ENCODE assay signal across 15 cellular contexts in genomic region chr10:79140083-79140793, GRCh38.
DNase-seq lines count a peak whose midpoint lies in the region; ATAC-seq, FAIRE-seq and TF ChIP-seq lines count a peak whose summit lies in the region.
"Had no signal": no experiment of that assay in that cellular context is flagged by ENCODE, and none has a peak within 500 bp of the region (broad histone marks: within the 10 kb centered on the region; RNA-seq: fewer than 3 reads in every experiment).

No MANE protein-coding gene starts in this region.

- H3K4me3 ChIP-seq in BLaER1 (peak overlapping the region; percentile 59), fibroblast of lung (replicated peaks in 1 of 4; ENCODE audit: control extremely low read depth in 1 of 4, insufficient read depth in 1 of 4, low read depth in 3 of 4, low read length in 4 of 4) (no peak overlapping the region), ovary (no peak overlapping the region), WERI-Rb-1 (ENCODE audit: low read depth, low read length) (no peak overlapping the region)

- no peak for TF ChIP-seq POLR2A in ovary (IDR thresholded peaks at IDR 0.05)

- H3K4me1 ChIP-seq in BLaER1 (peaks cover 96% of the 10 kb centered on the region), fibroblast of lung (ENCODE audit: control insufficient read depth, extremely low read depth, insufficient read depth, low read length) (peaks cover 61% of the 10 kb centered on the region), ovary (ENCODE audit: insufficient read depth) (peaks cover 44% of the 10 kb centered on the region)

- intact Hi-C loops in ovary (cut with DNase I) = no loop called here

- peak; percentile 44 for DNase-seq in M059J (ENCODE audit: low read depth)
- DNase-seq in fibroblast of lung (ENCODE audit: low read depth in 2 of 2) = peak in 1 of 2 donors; percentile 66
- no peak for DNase-seq in ovary
- no peak for DNase-seq in GM10248 (ENCODE audit: extremely low spot score)
- DNase-seq in frontal cortex (ENCODE audit: low spot score in 2 of 2) = no peak
- DNase-seq in WERI-Rb-1 = no peak
- DNase-seq: activated CD8-positive, alpha-beta memory T cell treated with anti-CD3 and anti-CD28 coated beads, Interleukin-2, amount 50 U/mL, for 48 hours; CD8-positive, alpha-beta memory T cell; NCI-H510A treated with DMSO at 0.1 percent for 48 hours; stimulated activated naive CD4-positive, alpha-beta T cell had no signal

- no peak overlapping the region for H2AFZ ChIP-seq in fibroblast of lung (ENCODE audit: low read length)

- H3K27me3 ChIP-seq in BLaER1 (no peaks in the 10 kb centered on the region), fibroblast of lung (ENCODE audit: control insufficient read depth, insufficient read depth, low read length) (no peaks in the 10 kb centered on the region), ovary (no peaks in the 10 kb centered on the region), WERI-Rb-1 (ENCODE audit: insufficient read depth, low read depth, severe bottlenecking) (no peaks in the 10 kb centered on the region)

- H3K27ac ChIP-seq in BLaER1 = peak overlapping the region; percentile 99
- peak overlapping the region; percentile 83 for H3K27ac ChIP-seq in fibroblast of lung (ENCODE audit: insufficient read depth, low read length)
- peak overlapping the region; percentile 45 to 83 for H3K27ac ChIP-seq in ovary
- H3K27ac ChIP-seq in WERI-Rb-1 = no peak overlapping the region
- H3K27ac ChIP-seq: neutrophil had no signal

- WGBS in ovary, 3 donors = 87 to 92% (median 92%) methylated on average over 7 of the region's 7 CpGs

- no peak for ATAC-seq in HG02885 (IDR thresholded peaks at IDR 0.05; ENCODE audit: poor library complexity, unreplicated experiment)
- ATAC-seq: esophagus mucosa had no signal

- H3K79me2 ChIP-seq in fibroblast of lung (ENCODE audit: control insufficient read depth, insufficient read depth, low read length) = peaks cover 61% of the 10 kb centered on the region

- peaks cover 33% of the 10 kb centered on the region for H3K36me3 ChIP-seq in BLaER1
- H3K36me3 ChIP-seq in fibroblast of lung (ENCODE audit: control insufficient read depth, insufficient read depth, low read length) = peaks cover 31% of the 10 kb centered on the region
- no peaks in the 10 kb centered on the region for H3K36me3 ChIP-seq in ovary
- 0 out of 2 replicates have a peak, but pooled peaks cover 4% of the 10 kb centered on the region for H3K36me3 ChIP-seq in WERI-Rb-1

- peak overlapping the region; percentile 88 for H3K4me2 ChIP-seq in BLaER1
- no peak overlapping the region for H3K4me2 ChIP-seq in fibroblast of lung (ENCODE audit: extremely low read depth, insufficient read depth, low read length)

- no peak for FAIRE-seq in frontal cortex (lab: Jason Lieb, UNC)
- FAIRE-seq: TTC549 had no signal

- TF ChIP-seq CTCF in fibroblast of lung (conservative IDR thresholded peaks at IDR 0.05 in 1 of 2, IDR thresholded peaks at IDR 0.05 in 1 of 2; ENCODE audit: low read depth in 1 of 2, low read length in 2 of 2) (no peak), ovary (IDR thresholded peaks at IDR 0.05) (no peak), GM10248 (IDR thresholded peaks at IDR 0.05; ENCODE audit: control extremely low read depth, extremely low read depth, low read depth, missing control alignments) (no peak), WERI-Rb-1 (IDR thresholded peaks at IDR 0.05; ENCODE audit: low read depth, low read length) (no peak)

- no peaks in the 10 kb centered on the region for H3K9me3 ChIP-seq in BLaER1
- H3K9me3 ChIP-seq in fibroblast of lung (ENCODE audit: control insufficient read depth, insufficient read depth, low read depth, low read length) = no peaks in the 10 kb centered on the region
- H3K9me3 ChIP-seq in ovary = no peaks in the 10 kb centered on the region
- no peaks in the 10 kb centered on the region for H3K9me3 ChIP-seq in WERI-Rb-1 (ENCODE audit: severe bottlenecking)
- H3K9me3 ChIP-seq: neutrophil had no signal

- POLR2A ChIA-PET in GM10248 (lab: Yijun Ruan, JAX) = no interaction called here

- H3K9ac ChIP-seq in BLaER1 (peak overlapping the region; percentile 90), fibroblast of lung (ENCODE audit: insufficient read depth, low read length) (peak overlapping the region; percentile 48)

- TF ChIP-seq EP300 in ovary (IDR thresholded peaks at IDR 0.05) = no peak

- H4K20me1 ChIP-seq in BLaER1 = no peaks in the 10 kb centered on the region
- no peaks in the 10 kb centered on the region for H4K20me1 ChIP-seq in fibroblast of lung (ENCODE audit: control insufficient read depth, extremely low read depth, insufficient read depth, low read length)

- CTCF ChIA-PET in GM10248 (lab: Yijun Ruan, JAX) = interaction anchor here (0.8 to 1.6 kb wide), 3 partner anchors 55 to 57 kb away, joined by 3 to 4 read pairs (median 3); no protein-coding TSS in a partner anchor
